In the genomic region with DNA sequence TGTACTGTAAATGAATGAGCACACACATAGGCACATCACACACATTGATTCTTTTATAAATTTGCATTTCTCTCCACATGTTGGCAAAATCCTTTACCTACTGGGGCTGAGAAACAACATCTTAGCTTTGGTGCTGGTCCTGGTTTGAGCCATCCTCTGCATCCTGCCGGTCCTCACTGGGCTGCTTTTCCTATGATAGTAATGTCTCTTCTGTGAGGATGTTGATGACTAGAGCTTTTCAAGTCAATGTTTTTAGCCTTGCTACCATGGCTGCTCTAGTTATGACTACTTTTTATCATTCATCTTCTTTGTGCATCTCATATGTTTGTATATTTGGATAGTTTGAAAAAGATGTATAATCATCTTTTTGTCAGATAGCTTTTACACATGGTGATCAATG, we compare ENCODE assay signal across 20 cellular contexts.
A peak's percentile ranks its signal among the peaks of the same experiment; 100 is the strongest.
DNase-seq lines count a peak whose midpoint lies in the region; ATAC-seq and TF ChIP-seq lines count a peak whose summit lies in the region.
"Had no signal": no experiment of that assay in that cellular context is flagged by ENCODE, and none has a peak within 500 bp of the region (broad histone marks: within the 10 kb centered on the region; RNA-seq: fewer than 3 reads in every experiment).

No MANE protein-coding gene starts in this region.

- peak overlapping the region; percentile 51 for H3K27ac ChIP-seq in epithelial cell of prostate
- peak overlapping the region; percentile 88 for H3K27ac ChIP-seq in psoas muscle
- H3K27ac ChIP-seq in vagina: peak overlapping the region; percentile 34
- H3K27ac ChIP-seq: BLaER1, HL-60 had no signal

- ATAC-seq in activated T-cell treated with anti-CD3 and anti-CD28 coated beads, Interleukin-2, amount 50 U/mL, for 72 hours (replicated peaks in 1 of 2): peak; percentile 56 to 60
- ATAC-seq in psoas muscle: no peak
- ATAC-seq: HCT116 had no signal

- no peak overlapping the region for H3K4me3 ChIP-seq in psoas muscle
- no peak overlapping the region for H3K4me3 ChIP-seq in vagina
- H3K4me3 ChIP-seq: BLaER1 had no signal

- H3K36me3 Mint-ChIP-seq in activated T-cell treated with anti-CD3 and anti-CD28 coated beads, Interleukin-2, amount 50 U/mL, for 72 hours (ENCODE audit: insufficient read depth in 2 of 2): peaks cover 0 to 2% of the 10 kb centered on the region in 2 donors
- H3K36me3 Mint-ChIP-seq: CD14-positive monocyte; CD4-positive, alpha-beta memory T cell had no signal

- peaks cover 10% of the 10 kb centered on the region for H3K27me3 Mint-ChIP-seq in activated T-cell treated with anti-CD3 and anti-CD28 coated beads, Interleukin-2, amount 50 U/mL, for 72 hours (ENCODE audit: low read depth)

- H3K27me3 ChIP-seq in psoas muscle (ENCODE audit: insufficient read depth in 3 of 3, low read length in 2 of 3): no peaks in the 10 kb centered on the region
- H3K27me3 ChIP-seq in vagina: no peaks in the 10 kb centered on the region
- H3K27me3 ChIP-seq: BLaER1 had no signal

- H3K36me3 ChIP-seq in psoas muscle (ENCODE audit: insufficient read depth in 1 of 2, low read depth in 1 of 2) (no peaks in the 10 kb centered on the region), vagina (no peaks in the 10 kb centered on the region)
- H3K36me3 ChIP-seq: BLaER1 had no signal

- no peak overlapping the region for H3K27ac Mint-ChIP-seq in activated T-cell treated with anti-CD3 and anti-CD28 coated beads, Interleukin-2, amount 50 U/mL, for 72 hours
- H3K27ac Mint-ChIP-seq: CD14-positive monocyte; CD4-positive, alpha-beta memory T cell; HFFc6 had no signal

- H3K4me3 Mint-ChIP-seq in activated T-cell treated with anti-CD3 and anti-CD28 coated beads, Interleukin-2, amount 50 U/mL, for 72 hours: no peak overlapping the region
- H3K4me3 Mint-ChIP-seq: CD14-positive monocyte; CD4-positive, alpha-beta memory T cell; HFFc6 had no signal

- H3K9me3 Mint-ChIP-seq in activated T-cell treated with anti-CD3 and anti-CD28 coated beads, Interleukin-2, amount 50 U/mL, for 72 hours: peaks cover 0 to 3% of the 10 kb centered on the region in 2 donors
- H3K9me3 Mint-ChIP-seq: CD14-positive monocyte had no signal

- intact Hi-C loops in psoas muscle (cut with DNase I) (loop anchor here in 1 of 2 donors (10.0 kb wide), 1 partner anchor 58 kb away; no protein-coding TSS in a partner anchor), vagina (cut with DNase I) (no loop called here)

- 95 to 100% (median 97%) methylated on average over 1 of the region's 1 CpG for WGBS in psoas muscle, 3 donors

- H3K4me1 Mint-ChIP-seq in activated T-cell treated with anti-CD3 and anti-CD28 coated beads, Interleukin-2, amount 50 U/mL, for 72 hours (ENCODE audit: low read depth): peaks cover 8% of the 10 kb centered on the region
- H3K4me1 Mint-ChIP-seq: CD14-positive monocyte had no signal

- H3K9me3 ChIP-seq in psoas muscle (no peaks in the 10 kb centered on the region), vagina (no peaks in the 10 kb centered on the region)
- H3K9me3 ChIP-seq: BLaER1 had no signal

- TF ChIP-seq POLR2A in vagina (IDR thresholded peaks at IDR 0.05): no peak

- TF ChIP-seq CTCF in psoas muscle (IDR thresholded peaks at IDR 0.05) (no peak), vagina (IDR thresholded peaks at IDR 0.05) (no peak)

- DNase-seq in activated T-cell treated with anti-CD3 and anti-CD28 coated beads, Interleukin-2, amount 50 U/mL, for 72 hours: no peak
- DNase-seq in activated T-cell treated with anti-CD3 and anti-CD28 coated beads for 4 hours (no peak), epithelial cell of prostate (ENCODE audit: low read depth, low spot score) (no peak), psoas muscle (no peak), vagina (ENCODE audit: extremely low spot score in 2 of 2) (no peak), mesenteric fat pad (ENCODE audit: low spot score) (no peak), HuH-7.5 (ENCODE audit: low spot score) (no peak), HUDEP-2 (lab: John Stamatoyannopoulos, UW; ENCODE audit: unreplicated experiment in 76 of 76) (no peak)
- DNase-seq: 8988T; CD4-positive, alpha-beta memory T cell; DMS153; DMS79; GDM1; GOT3; H7 had no signal

- H3K4me1 ChIP-seq in psoas muscle (peaks cover 13% of the 10 kb centered on the region), vagina (peaks cover 8% of the 10 kb centered on the region)
- H3K4me1 ChIP-seq: BLaER1 had no signal

Comparison
In these comparisons a context has a peak if more than half of its experiments do, and no peak if none do; other contexts are left out.
1. ATAC-seq: peak in activated T-cell treated with anti-CD3 and anti-CD28 coated beads, Interleukin-2, amount 50 U/mL, for 72 hours (2 of 2); none in psoas muscle (0 of 4).
2. H3K27ac ChIP-seq: peak in every context shown above with its lines; median percentile 88 in psoas muscle; 51 in epithelial cell of prostate; 34 in vagina.